1 cellular context compared by ENCODE assay signal in genomic region chr10:71223365-71224058, GRCh38.
TF ChIP-seq lines count a peak whose summit lies in the region.

No MANE protein-coding gene starts in this region.

TF ChIP-seq in K562, 482 proteins besides CTCF, POLR2A, EP300 and RAD21 (continued from another document and continues in another):
- 0 out of 2 replicates have a peak, but pooled peaks have one; percentile 41 for TF ChIP-seq ATF7 (IDR thresholded peaks at IDR 0.05)
- no peak for TF ChIP-seq NFE2L1 (tag; IDR thresholded peaks at IDR 0.05; ENCODE audit: borderline replicate concordance, low read depth)
- TF ChIP-seq DMBX1 (CRISPR knock-in tag; IDR thresholded peaks at IDR 0.05; ENCODE audit: borderline replicate concordance), result peak; percentile 45; the same call in 1 of the 2 replicates
- no peak for TF ChIP-seq AFF1 (IDR thresholded peaks at IDR 0.05; ENCODE audit: low read depth in 1 of 2, partially characterized antibody in 2 of 2)
- TF ChIP-seq NBN (IDR thresholded peaks at IDR 0.05; ENCODE audit: low read depth), result no peak
- peak in 1 of 2 experiments; percentile 56; a peak in 1 of 4 replicates for TF ChIP-seq RCOR1 (IDR thresholded peaks at IDR 0.05; ENCODE audit: borderline replicate concordance in 1 of 2, low read depth in 2 of 2, low read length in 2 of 2)
- TF ChIP-seq ARID3A (IDR thresholded peaks at IDR 0.05; ENCODE audit: borderline replicate concordance, low read depth, low read length), result no peak
- 0 out of 2 replicates have a peak, but pooled peaks have one; percentile 17 for TF ChIP-seq SMAD3 (CRISPR knock-in tag; conservative IDR thresholded peaks at IDR 0.05)
- no peak for TF ChIP-seq ZNF134 (CRISPR knock-in tag; conservative IDR thresholded peaks at IDR 0.05)
- no peak for TF ChIP-seq ZNF318 (IDR thresholded peaks at IDR 0.05; ENCODE audit: borderline replicate concordance in 1 of 2, low read depth in 1 of 2)
- no peak for TF ChIP-seq CGGBP1 (CRISPR knock-in tag; IDR thresholded peaks at IDR 0.05)
- peak; percentile 92 for TF ChIP-seq TEAD4 (IDR thresholded peaks at IDR 0.05; ENCODE audit: low read length)
- TF ChIP-seq TEAD4 (CRISPR knock-in tag; IDR thresholded peaks at IDR 0.05; ENCODE audit: borderline replicate concordance), result no peak
- no peak for TF ChIP-seq ZC3H11A (IDR thresholded peaks at IDR 0.05; ENCODE audit: low read depth, low read length)
- TF ChIP-seq KDM2B (CRISPR knock-in tag; IDR thresholded peaks at IDR 0.05), result no peak
- TF ChIP-seq ZNF766 (CRISPR knock-in tag; conservative IDR thresholded peaks at IDR 0.05), result peak; percentile 67
- TF ChIP-seq ZFP91 (CRISPR knock-in tag; IDR thresholded peaks at IDR 0.05), result no peak
- TF ChIP-seq KAT2B (IDR thresholded peaks at IDR 0.05; ENCODE audit: low read depth, low read length), result no peak
- TF ChIP-seq SPI1 (IDR thresholded peaks at IDR 0.05; ENCODE audit: borderline replicate concordance, low read depth, low read length), result no peak
- TF ChIP-seq ZNF184 (CRISPR knock-in tag; IDR thresholded peaks at IDR 0.05), result no peak
- peak; percentile 73; the same call in 1 of the 2 replicates for TF ChIP-seq SMARCA4 (IDR thresholded peaks at IDR 0.05)
- TF ChIP-seq ARID1B (IDR thresholded peaks at IDR 0.05), result peak; percentile 89; the same call in 1 of the 2 replicates
- TF ChIP-seq JUN (IDR thresholded peaks at IDR 0.05; ENCODE audit: borderline replicate concordance, low read depth, low read length), result no peak
- TF ChIP-seq JUN (CRISPR knock-in tag; IDR thresholded peaks at IDR 0.05; ENCODE audit: borderline replicate concordance), result no peak
- no peak for TF ChIP-seq HMG20B (CRISPR knock-in tag; IDR thresholded peaks at IDR 0.05)
- no peak for TF ChIP-seq ESRRB (CRISPR knock-in tag; IDR thresholded peaks at IDR 0.05; ENCODE audit: borderline replicate concordance)
- TF ChIP-seq SMARCA5 (IDR thresholded peaks at IDR 0.05), result no peak
- TF ChIP-seq ZBTB11 (CRISPR knock-in tag; IDR thresholded peaks at IDR 0.05), result peak in 1 of 3 experiments; percentile 55; a peak in 1 of 6 replicates
- peak; percentile 64 for TF ChIP-seq SMAD4 (CRISPR knock-in tag; conservative IDR thresholded peaks at IDR 0.05)
- TF ChIP-seq CSDE1 (IDR thresholded peaks at IDR 0.05), result no peak
- no peak for TF ChIP-seq HMBOX1 (IDR thresholded peaks at IDR 0.05)
- no peak for TF ChIP-seq CBX5 (IDR thresholded peaks at IDR 0.05; ENCODE audit: borderline replicate concordance, low read depth)
- peak; percentile 19; the same call in 1 of the 2 replicates for TF ChIP-seq MYC (IDR thresholded peaks at IDR 0.05; ENCODE audit: low read depth, low read length)
- TF ChIP-seq MYC (CRISPR knock-in tag; IDR thresholded peaks at IDR 0.05; ENCODE audit: borderline replicate concordance, low read depth), result no peak
